Comparison of ENCODE assay signal across 8 cellular contexts in the genomic region with DNA sequence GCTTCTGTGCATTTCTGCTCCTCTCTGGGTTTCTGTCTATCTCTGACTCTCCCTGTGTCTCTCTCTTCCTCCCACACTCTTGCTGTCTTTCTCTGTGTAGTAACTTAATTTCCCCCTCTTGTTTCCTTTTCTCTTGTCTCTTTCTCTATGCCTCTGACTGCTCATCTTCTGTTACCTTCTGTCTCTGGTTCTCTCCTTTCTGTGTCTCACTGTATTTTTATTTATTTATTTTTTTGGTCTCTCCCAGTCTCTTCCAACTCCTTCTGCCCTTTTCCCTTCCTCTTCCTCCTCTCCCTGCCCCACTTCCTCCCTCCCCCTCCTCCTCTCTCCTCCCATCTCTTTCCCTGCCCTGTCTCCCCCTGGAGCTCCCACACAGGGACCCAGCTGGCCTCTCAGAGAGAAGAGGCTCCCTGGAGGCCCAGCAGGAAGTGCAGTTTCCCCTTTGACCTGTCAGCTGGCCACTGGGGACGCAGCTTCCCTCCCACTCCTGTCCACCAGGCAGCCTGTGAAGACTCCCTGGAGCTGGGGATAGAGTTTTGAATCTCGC. TPM values are rescaled to one million over a fixed set of nuclear protein-coding genes. Genes with fewer than 3 reads are reported as not detected.
DNase-seq lines count a peak whose midpoint lies in the region; ATAC-seq and TF ChIP-seq lines count a peak whose summit lies in the region.

No MANE protein-coding gene starts in this region.

- H3K27ac ChIP-seq in A673 (ENCODE audit: low read depth, low read length, poor library complexity, severe bottlenecking): peak overlapping the region; percentile 32

- H3K9me3 Mint-ChIP-seq in activated CD8-positive, alpha-beta T cell treated with anti-CD3 and anti-CD28 coated beads, Interleukin-2, amount 10 ng/mL, durations not matched to agents 7 days and 5 days (ENCODE audit: insufficient read depth): no peaks in the 10 kb centered on the region

- TF ChIP-seq CTCF in A673 (conservative IDR thresholded peaks at IDR 0.05; ENCODE audit: low read depth, low read length) (no peak), GM20000 (IDR thresholded peaks at IDR 0.05; ENCODE audit: extremely low read depth, missing control alignments) (no peak)

- H3K27ac Mint-ChIP-seq in activated CD8-positive, alpha-beta T cell treated with anti-CD3 and anti-CD28 coated beads, Interleukin-2, amount 10 ng/mL, durations not matched to agents 7 days and 5 days: peak overlapping the region; percentile 65

- no peaks in the 10 kb centered on the region for H3K36me3 Mint-ChIP-seq in activated CD8-positive, alpha-beta T cell treated with anti-CD3 and anti-CD28 coated beads, Interleukin-2, amount 10 ng/mL, durations not matched to agents 7 days and 5 days (ENCODE audit: low read depth)

- ATAC-seq in activated CD8-positive, alpha-beta T cell treated with anti-CD3 and anti-CD28 coated beads, Interleukin-2, amount 10 ng/mL, durations not matched to agents 7 days and 5 days: no peak
- ATAC-seq in left lobe of liver: peak; percentile 70

- H3K4me1 ChIP-seq in A673 (ENCODE audit: insufficient read depth, low read length, poor library complexity, severe bottlenecking): peaks cover 6% of the 10 kb centered on the region

- H3K9me3 ChIP-seq in A673 (ENCODE audit: low read depth, low read length, poor library complexity, severe bottlenecking): no peaks in the 10 kb centered on the region

- CTCF ChIA-PET in A673 (lab: Charles Lee) (no interaction called here), HEK293T (lab: Yijun Ruan, JAX) (no interaction called here)
- CTCF ChIA-PET in activated CD8-positive, alpha-beta T cell treated with anti-CD3 and anti-CD28 coated beads, Interleukin-2, amount 10 ng/mL, durations not matched to agents 7 days and 5 days (lab: Charles Lee): no interaction called here

- no peak overlapping the region for H3K4me3 Mint-ChIP-seq in activated CD8-positive, alpha-beta T cell treated with anti-CD3 and anti-CD28 coated beads, Interleukin-2, amount 10 ng/mL, durations not matched to agents 7 days and 5 days

- intact Hi-C loops in A673 (cut with micrococcal nuclease; ENCODE audit: unreplicated experiment): no loop called here

- DNase-seq in A673 (ENCODE audit: low spot score) (no peak), GM20000 (ENCODE audit: low spot score) (peak; percentile 42), left lobe of liver (ENCODE audit: low spot score) (no peak), HEK293T (ENCODE audit: extremely low spot score) (no peak), NCI-H1694 (lab: John Stamatoyannopoulos, UW) (no peak), mucosa of gallbladder (ENCODE audit: low spot score) (no peak)
- no peak for DNase-seq in activated CD8-positive, alpha-beta T cell treated with anti-CD3 and anti-CD28 coated beads, Interleukin-2, amount 10 ng/mL, durations not matched to agents 7 days and 5 days
- DNase-seq in activated CD8-positive, alpha-beta memory T cell treated with anti-CD3 and anti-CD28 coated beads, Interleukin-2, amount 50 U/mL, for 48 hours: no peak

- POLR2A ChIA-PET in A673 (lab: Charles Lee; ENCODE audit: low non-redundant PET) (no interaction called here), HEK293T (lab: Yijun Ruan, JAX) (no interaction called here)
- POLR2A ChIA-PET in activated CD8-positive, alpha-beta T cell treated with anti-CD3 and anti-CD28 coated beads, Interleukin-2, amount 10 ng/mL, durations not matched to agents 7 days and 5 days (lab: Charles Lee): no interaction called here

- BruUV-seq in A673 (replicated peaks; lab: Mats Ljungman, UMichigan): no TSS peak

- no peak overlapping the region for H3K4me3 ChIP-seq in A673 (ENCODE audit: low read depth, low read length, poor library complexity, severe bottlenecking)

- peaks cover 30% of the 10 kb centered on the region for H3K4me1 Mint-ChIP-seq in activated CD8-positive, alpha-beta T cell treated with anti-CD3 and anti-CD28 coated beads, Interleukin-2, amount 10 ng/mL, durations not matched to agents 7 days and 5 days (ENCODE audit: low read depth)

- H3K36me3 ChIP-seq in A673 (ENCODE audit: insufficient read depth, low read length, poor library complexity, severe bottlenecking): no peaks in the 10 kb centered on the region

- no peaks in the 10 kb centered on the region for H3K27me3 Mint-ChIP-seq in activated CD8-positive, alpha-beta T cell treated with anti-CD3 and anti-CD28 coated beads, Interleukin-2, amount 10 ng/mL, durations not matched to agents 7 days and 5 days (ENCODE audit: low read depth)

- H3K27me3 ChIP-seq in A673 (replicated peaks; ENCODE audit: insufficient read depth, low read depth, low read length, poor library complexity): no peaks in the 10 kb centered on the region

TF ChIP-seq in HEK293T, 16 proteins besides CTCF, POLR2A, EP300 and RAD21:
- TF ChIP-seq SUZ12 (IDR thresholded peaks at IDR 0.05) (no peak), PKNOX1 (IDR thresholded peaks at IDR 0.05) (no peak), ZNF384 (IDR thresholded peaks at IDR 0.05) (no peak), FOXK2 (IDR thresholded peaks at IDR 0.05) (no peak), ELF4 (IDR thresholded peaks at IDR 0.05) (no peak), CTBP1 (IDR thresholded peaks at IDR 0.05; ENCODE audit: borderline replicate concordance) (no peak), L3MBTL2 (conservative IDR thresholded peaks at IDR 0.05) (no peak), ARNT (IDR thresholded peaks at IDR 0.05) (no peak), TARDBP (IDR thresholded peaks at IDR 0.05) (no peak), BHLHE40 (IDR thresholded peaks at IDR 0.05; ENCODE audit: borderline replicate concordance) (no peak), LEF1 (IDR thresholded peaks at IDR 0.05; ENCODE audit: borderline replicate concordance) (no peak), SP1 (IDR thresholded peaks at IDR 0.05) (no peak), HDGF (IDR thresholded peaks at IDR 0.05; ENCODE audit: borderline replicate concordance) (no peak), FOXA1 (IDR thresholded peaks at IDR 0.05) (no peak), FOXM1 (IDR thresholded peaks at IDR 0.05; ENCODE audit: borderline replicate concordance) (no peak), NFRKB (IDR thresholded peaks at IDR 0.05) (no peak)

RNA-seq across cellular contexts. Expression of gene MYH9, which starts 38.3 kb away (rescaled TPM):
- total RNA-seq in A673 (2021) (290 and 323 TPM in 2 replicates), left lobe of liver (204 TPM), mucosa of gallbladder (544 TPM)
- total RNA-seq in activated CD8-positive, alpha-beta T cell treated with anti-CD3 and anti-CD28 coated beads, Interleukin-2, amount 10 ng/mL, durations not matched to agents 7 days and 5 days: 100 to 1,000 TPM; 857 to 883 TPM

RNA-seq across cellular contexts. Expression of gene TXN2, which starts 55.4 kb away (rescaled TPM):
- 85.4 and 88.4 TPM in 2 replicates for total RNA-seq in A673 (2021)
- total RNA-seq in activated CD8-positive, alpha-beta T cell treated with anti-CD3 and anti-CD28 coated beads, Interleukin-2, amount 10 ng/mL, durations not matched to agents 7 days and 5 days: 10 to 100 TPM; 74.1 to 78.4 TPM
- 65.3 TPM for total RNA-seq in left lobe of liver
- total RNA-seq in mucosa of gallbladder: 81.6 TPM
